15 cellular contexts compared by ENCODE assay signal in genomic region chr1:94675373-94675772, GRCh38.
"Had no signal": no experiment of that assay in that cellular context is flagged by ENCODE, and none has a peak within 500 bp of the region (broad histone marks: within the 10 kb centered on the region; RNA-seq: fewer than 3 reads in every experiment).

No MANE protein-coding gene starts in this region.

- H3K4me3 Mint-ChIP-seq: activated naive CD4-positive, alpha-beta T cell treated with anti-CD3 and anti-CD28 coated beads, Interleukin-2, amount 10 ng/mL, durations not matched to agents 7 days and 5 days; natural killer cell; stimulated activated naive CD8-positive, alpha-beta T cell treated with anti-CD3 and anti-CD28 coated beads, Interleukin-15, amount 100 ng/mL, for 72 hours; T-helper 17 cell had no signal

- ATAC-seq: mucosa of descending colon; natural killer cell; stimulated activated naive CD8-positive, alpha-beta T cell treated with anti-CD3 and anti-CD28 coated beads, Interleukin-15, amount 100 ng/mL, for 72 hours; T-helper 17 cell had no signal

- FAIRE-seq: colon, endothelial cell of umbilical vein, TTC549 had no signal

- H3K4me3 ChIP-seq: hepatocyte, lung, mucosa of descending colon, testis had no signal

- H3K9me3 Mint-ChIP-seq: activated naive CD4-positive, alpha-beta T cell treated with anti-CD3 and anti-CD28 coated beads, Interleukin-2, amount 10 ng/mL, durations not matched to agents 7 days and 5 days; activated T-helper 2 cell treated with anti-CD3 and anti-CD28 coated beads, Interferon-gamma antibody, Interleukin-2, Interleukin-4, amounts not matched to agents 10 μg/mL and 5 μg/mL and 100 μg/mL, durations not matched to agents 14 hours and 24 hours and 36 hours; natural killer cell; stimulated activated naive CD8-positive, alpha-beta T cell treated with anti-CD3 and anti-CD28 coated beads, Interleukin-15, amount 100 ng/mL, for 72 hours had no signal

- H3K9me3 ChIP-seq: mucosa of descending colon, testis had no signal

- H3K4me2 ChIP-seq: hepatocyte had no signal

- DNase-seq: activated CD4-positive, alpha-beta T cell treated with anti-CD3 and anti-CD28 coated beads, Interleukin-2, amount 50 U/mL, for 1 hour; activated naive CD4-positive, alpha-beta T cell treated with anti-CD3 and anti-CD28 coated beads, Interleukin-2, amount 10 ng/mL, durations not matched to agents 7 days and 5 days; amniotic stem cell; mucosa of descending colon; natural killer cell; stimulated activated CD4-positive, alpha-beta T cell treated with anti-CD3 and anti-CD28 coated beads, Interleukin-4, amount 100 ng/mL, for 4 hours; stimulated activated naive CD8-positive, alpha-beta T cell treated with anti-CD3 and anti-CD28 coated beads, Interleukin-15, amount 100 ng/mL, for 72 hours; T-helper 17 cell; testis had no signal

- H3K4me1 Mint-ChIP-seq: activated naive CD4-positive, alpha-beta T cell treated with anti-CD3 and anti-CD28 coated beads, Interleukin-2, amount 10 ng/mL, durations not matched to agents 7 days and 5 days; natural killer cell; stimulated activated naive CD8-positive, alpha-beta T cell treated with anti-CD3 and anti-CD28 coated beads, Interleukin-15, amount 100 ng/mL, for 72 hours; T-helper 17 cell had no signal

- H3K27ac ChIP-seq: hepatocyte, testis had no signal

- H3K27ac Mint-ChIP-seq: activated naive CD4-positive, alpha-beta T cell treated with anti-CD3 and anti-CD28 coated beads, Interleukin-2, amount 10 ng/mL, durations not matched to agents 7 days and 5 days; activated T-helper 2 cell treated with anti-CD3 and anti-CD28 coated beads, Interferon-gamma antibody, Interleukin-2, Interleukin-4, amounts not matched to agents 10 μg/mL and 5 μg/mL and 100 μg/mL, durations not matched to agents 14 hours and 24 hours and 36 hours; natural killer cell; T-helper 17 cell had no signal

- H3K36me3 Mint-ChIP-seq: activated naive CD4-positive, alpha-beta T cell treated with anti-CD3 and anti-CD28 coated beads, Interleukin-2, amount 10 ng/mL, durations not matched to agents 7 days and 5 days; natural killer cell had no signal

- H2AFZ ChIP-seq: hepatocyte had no signal

- H3K27me3 ChIP-seq: hepatocyte, testis had no signal

- H3K79me2 ChIP-seq: hepatocyte had no signal
